ENCODE assay signal across 11 cellular contexts in the genomic region with DNA sequence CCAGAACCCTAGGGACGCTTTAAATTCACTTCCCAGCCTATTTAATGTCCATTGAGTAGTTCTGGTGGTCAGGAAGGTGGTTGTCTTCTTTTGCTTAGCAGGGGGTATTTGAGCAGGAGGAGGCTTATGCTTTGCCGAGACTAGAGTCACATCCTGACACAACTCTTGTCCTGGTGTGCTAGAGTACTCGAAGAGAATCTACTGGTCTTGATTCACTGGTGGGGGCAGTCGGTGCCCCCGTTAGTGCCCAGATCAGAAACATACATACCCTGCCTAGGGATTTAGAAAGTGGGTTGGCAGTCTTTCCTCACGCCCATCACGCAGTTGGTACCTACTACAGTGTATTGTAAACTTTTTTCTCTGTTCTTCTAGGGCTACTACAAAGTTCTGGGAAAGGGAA. TPM values are rescaled to one million over a fixed set of nuclear protein-coding genes. Genes with fewer than 3 reads are reported as not detected.
DNase-seq lines count a peak whose midpoint lies in the region; ATAC-seq and TF ChIP-seq lines count a peak whose summit lies in the region.
"Had no signal": no experiment of that assay in that cellular context is flagged by ENCODE, and none has a peak within 500 bp of the region (broad histone marks: within the 10 kb centered on the region; RNA-seq: fewer than 3 reads in every experiment).

No MANE protein-coding gene starts in this region.

- H3K9me3 Mint-ChIP-seq in activated CD8-positive, alpha-beta memory T cell treated with anti-CD3 and anti-CD28 coated beads, Interleukin-2, amount 10 ng/mL, durations not matched to agents 7 days and 5 days (ENCODE audit: low read depth): no peaks in the 10 kb centered on the region
- no peaks in the 10 kb centered on the region for H3K9me3 Mint-ChIP-seq in chondrocyte (ENCODE audit: low read depth)

- H3K27me3 ChIP-seq in OCI-LY3 (ENCODE audit: low read depth, low read length): no peaks in the 10 kb centered on the region
- no peaks in the 10 kb centered on the region for H3K27me3 ChIP-seq in psoas muscle (ENCODE audit: insufficient read depth in 3 of 3, low read length in 2 of 3)

- peaks cover 65% of the 10 kb centered on the region for H3K36me3 Mint-ChIP-seq in activated CD8-positive, alpha-beta memory T cell treated with anti-CD3 and anti-CD28 coated beads, Interleukin-2, amount 10 ng/mL, durations not matched to agents 7 days and 5 days
- H3K36me3 Mint-ChIP-seq in chondrocyte (ENCODE audit: low read depth): peaks cover 36% of the 10 kb centered on the region

- H3K4me3 ChIP-seq in OCI-LY3 (ENCODE audit: low read length) (peak overlapping the region; percentile 98), psoas muscle (no peak overlapping the region)

- H3K9me3 ChIP-seq in OCI-LY3 (ENCODE audit: insufficient read depth, low read length) (no peaks in the 10 kb centered on the region), psoas muscle (no peaks in the 10 kb centered on the region)

- peaks cover 15% of the 10 kb centered on the region for H4K20me1 ChIP-seq in OCI-LY3 (ENCODE audit: insufficient read depth, low read length)

- intact Hi-C loops in psoas muscle (cut with DNase I): loop anchor here in 1 of 2 donors (5.0 kb wide), 1 partner anchor 277 kb away; the partner anchor contains the start of gene TMEM9B

- H3K36me3 ChIP-seq in OCI-LY3 (replicated peaks; ENCODE audit: low read depth, low read length): peaks cover 46% of the 10 kb centered on the region
- H3K36me3 ChIP-seq in psoas muscle (ENCODE audit: insufficient read depth in 1 of 2, low read depth in 1 of 2): peaks cover 19 to 34% of the 10 kb centered on the region in 2 donors

- DNase-seq in activated CD8-positive, alpha-beta memory T cell treated with anti-CD3 and anti-CD28 coated beads, Interleukin-2, amount 10 ng/mL, durations not matched to agents 7 days and 5 days: peak; percentile 32
- no peak for DNase-seq in activated CD8-positive, alpha-beta memory T cell treated with anti-CD3 and anti-CD28 coated beads, Interleukin-2, amount 50 U/mL, for 4 hours
- DNase-seq in chondrocyte (ENCODE audit: low spot score): no peak
- DNase-seq in psoas muscle: no peak
- no peak for DNase-seq in caudate nucleus (lab: John Stamatoyannopoulos, UW)
- DNase-seq in NCI-H510A treated with DMSO at 0.1 percent for 48 hours (lab: John Stamatoyannopoulos, UW): no peak
- DNase-seq: NCI-H187 had no signal

- H3K4me1 Mint-ChIP-seq in activated CD8-positive, alpha-beta memory T cell treated with anti-CD3 and anti-CD28 coated beads, Interleukin-2, amount 10 ng/mL, durations not matched to agents 7 days and 5 days: peaks cover 64% of the 10 kb centered on the region
- H3K4me1 Mint-ChIP-seq in chondrocyte (ENCODE audit: low read depth): peaks cover 80% of the 10 kb centered on the region

- H3K27ac ChIP-seq in OCI-LY3 (ENCODE audit: low read length): peak overlapping the region; percentile 90
- peak overlapping the region; percentile 7 for H3K27ac ChIP-seq in psoas muscle
- no peak overlapping the region for H3K27ac ChIP-seq in caudate nucleus (ENCODE audit: low read depth, low read length)
- H3K27ac ChIP-seq: parathyroid adenoma had no signal

- no peaks in the 10 kb centered on the region for H3K27me3 Mint-ChIP-seq in activated CD8-positive, alpha-beta memory T cell treated with anti-CD3 and anti-CD28 coated beads, Interleukin-2, amount 10 ng/mL, durations not matched to agents 7 days and 5 days
- no peaks in the 10 kb centered on the region for H3K27me3 Mint-ChIP-seq in chondrocyte (ENCODE audit: low read depth)

- no peak for ATAC-seq in activated CD8-positive, alpha-beta memory T cell treated with anti-CD3 and anti-CD28 coated beads, Interleukin-2, amount 10 ng/mL, durations not matched to agents 7 days and 5 days
- ATAC-seq in psoas muscle (no peak), GM19324 (IDR thresholded peaks at IDR 0.05; ENCODE audit: low FRiP score, unreplicated experiment) (no peak)
- ATAC-seq: Right ventricle myocardium inferior had no signal

- CTCF ChIA-PET in activated CD8-positive, alpha-beta memory T cell treated with anti-CD3 and anti-CD28 coated beads, Interleukin-2, amount 10 ng/mL, durations not matched to agents 7 days and 5 days (lab: Charles Lee): no interaction called here

- peaks cover 67% of the 10 kb centered on the region for H3K79me2 ChIP-seq in OCI-LY3 (ENCODE audit: low read length)

- H3K27ac Mint-ChIP-seq in activated CD8-positive, alpha-beta memory T cell treated with anti-CD3 and anti-CD28 coated beads, Interleukin-2, amount 10 ng/mL, durations not matched to agents 7 days and 5 days: peak overlapping the region; percentile 93
- H3K27ac Mint-ChIP-seq in chondrocyte (ENCODE audit: unreplicated experiment): peak overlapping the region; percentile 57

- H3K4me1 ChIP-seq in OCI-LY3 (ENCODE audit: low read length) (peaks cover 58% of the 10 kb centered on the region), psoas muscle (peaks cover 35% of the 10 kb centered on the region)

- H2AFZ ChIP-seq in OCI-LY3 (ENCODE audit: low read depth, low read length): no peak overlapping the region
- H2AFZ ChIP-seq: parathyroid adenoma had no signal

- peak overlapping the region; percentile 95 for H3K4me3 Mint-ChIP-seq in activated CD8-positive, alpha-beta memory T cell treated with anti-CD3 and anti-CD28 coated beads, Interleukin-2, amount 10 ng/mL, durations not matched to agents 7 days and 5 days
- H3K4me3 Mint-ChIP-seq in chondrocyte (ENCODE audit: unreplicated experiment): no peak overlapping the region

- H3K9ac ChIP-seq in OCI-LY3 (ENCODE audit: low read length): peak overlapping the region; percentile 33; the same call in 1 of the 2 replicates
- H3K9ac ChIP-seq: parathyroid adenoma had no signal

- H3K4me2 ChIP-seq in OCI-LY3 (ENCODE audit: low read length): peak overlapping the region; percentile 99

- WGBS in psoas muscle, 3 donors: 74 to 86% (median 76%) methylated on average over 7 of the region's 7 CpGs

- TF ChIP-seq CTCF in OCI-LY3 (IDR thresholded peaks at IDR 0.05; ENCODE audit: low read depth, low read length) (no peak), chondrocyte (IDR thresholded peaks at IDR 0.05) (no peak), psoas muscle (IDR thresholded peaks at IDR 0.05) (no peak)

RNA-seq across cellular contexts. Expression of gene RPL27A, which starts 2.7 kb away (rescaled TPM):
- total RNA-seq in activated CD8-positive, alpha-beta memory T cell treated with anti-CD3 and anti-CD28 coated beads, Interleukin-2, amount 10 ng/mL, durations not matched to agents 7 days and 5 days: 100 to 1,000 TPM; 715 to 800 TPM
- 546 to 709 TPM (median 571 TPM) in 3 replicates for total RNA-seq in chondrocyte
- total RNA-seq in psoas muscle: 100 to 1,000 TPM; 308 to 673 (median 565) TPM
- 1,000 to 10,000 TPM; 1,443 to 2,060 (median 1,904) TPM for polyA plus RNA-seq in psoas muscle

RNA-seq across cellular contexts. Expression of gene TRIM66, which starts 2.8 kb away (rescaled TPM):
- total RNA-seq in activated CD8-positive, alpha-beta memory T cell treated with anti-CD3 and anti-CD28 coated beads, Interleukin-2, amount 10 ng/mL, durations not matched to agents 7 days and 5 days: 10 to 100 TPM; 32.1 to 42.4 TPM
- total RNA-seq in chondrocyte (5.3 to 7.2 TPM (median 5.9 TPM) in 3 replicates), psoas muscle (1 to 10 TPM; 2.0 to 3.9 (median 3.5) TPM)
- polyA plus RNA-seq in psoas muscle: 1 to 10 TPM in 1 of 3 donors, under 1 TPM in 2; 0.46 to 1.4 (median 0.69) TPM
